In genomic region chr4:56552273-56552672, GRCh38 we compare ENCODE assay signal across 28 cellular contexts. TPM values are rescaled to one million over a fixed set of nuclear protein-coding genes. Genes with fewer than 3 reads are reported as not detected.
"Had no signal": no experiment of that assay in that cellular context is flagged by ENCODE, and none has a peak within 500 bp of the region (broad histone marks: within the 10 kb centered on the region; RNA-seq: fewer than 3 reads in every experiment).

No MANE protein-coding gene starts in this region.

- H3K4me3 Mint-ChIP-seq: immature natural killer cell; naive B cell; natural killer cell; nephron progenitor cell; neural progenitor cell; stimulated activated naive B cell treated with anti-CD40 and anti-IgM and Interleukin-4, amounts not matched to agents 10 μg/mL and 1 μg/mL and 100 μg/mL, for 72 hours; stimulated activated naive CD8-positive, alpha-beta T cell treated with anti-CD3 and anti-CD28 coated beads, Interleukin-15, Interleukin-2, amounts not matched to agents 100 ng/mL and 50 ng/mL, for 24 hours had no signal

- ATAC-seq: left colon; left lung; lower lobe of right lung; natural killer cell; right lobe of liver; stimulated activated naive B cell treated with anti-CD40 and anti-IgM and Interleukin-4, amounts not matched to agents 10 μg/mL and 1 μg/mL and 100 μg/mL, for 72 hours had no signal

- DNase-seq: hypothalamus; immature natural killer cell; kidney; left colon; left lung; lower lobe of right lung; mammary epithelial cell; mesenchymal stem cell; naive B cell; natural killer cell; nephron progenitor cell; occipital lobe; ovary; right lobe of liver; stimulated activated CD4-positive, alpha-beta T cell treated with anti-CD3 and anti-CD28 coated beads, Interleukin-12 subunit alpha, Interleukin-12 subunit beta, amount 100 ng/mL, for 4 hours; stimulated activated CD4-positive, alpha-beta T cell treated with anti-CD3 and anti-CD28 coated beads, Interleukin-15, amount 100 ng/mL, for 24 hours; stimulated activated CD4-positive, alpha-beta T cell treated with anti-CD3 and anti-CD28 coated beads, Interleukin-2, amount 100 ng/mL, for 24 hours; stimulated activated CD4-positive, alpha-beta T cell treated with anti-CD3 and anti-CD28 coated beads, Interleukin-4, amount 100 ng/mL, for 1 hour; stimulated activated naive B cell treated with anti-CD40 and anti-IgM and Interleukin-4, amounts not matched to agents 10 μg/mL and 1 μg/mL and 100 μg/mL, for 72 hours; substantia nigra; transverse colon; upper lobe of left lung had no signal

- H3K9me3 Mint-ChIP-seq: immature natural killer cell; naive B cell; natural killer cell; stimulated activated naive B cell treated with anti-CD40 and anti-IgM and Interleukin-4, amounts not matched to agents 10 μg/mL and 1 μg/mL and 100 μg/mL, for 72 hours; stimulated activated naive CD8-positive, alpha-beta T cell treated with anti-CD3 and anti-CD28 coated beads, Interleukin-15, Interleukin-2, amounts not matched to agents 100 ng/mL and 50 ng/mL, for 24 hours had no signal

- H3K36me3 Mint-ChIP-seq: immature natural killer cell; naive B cell; natural killer cell; neural progenitor cell; stimulated activated naive B cell treated with anti-CD40 and anti-IgM and Interleukin-4, amounts not matched to agents 10 μg/mL and 1 μg/mL and 100 μg/mL, for 72 hours had no signal

- H3K27me3 Mint-ChIP-seq: naive B cell had no signal

- H3K27ac Mint-ChIP-seq: immature natural killer cell; natural killer cell; nephron progenitor cell; neural progenitor cell; progenitor cell of endocrine pancreas; stimulated activated naive B cell treated with anti-CD40 and anti-IgM and Interleukin-4, amounts not matched to agents 10 μg/mL and 1 μg/mL and 100 μg/mL, for 72 hours; stimulated activated naive CD8-positive, alpha-beta T cell treated with anti-CD3 and anti-CD28 coated beads, Interleukin-15, Interleukin-2, amounts not matched to agents 100 ng/mL and 50 ng/mL, for 24 hours had no signal

- H3K4me3 ChIP-seq: left lung, lower lobe of right lung, neural progenitor cell, ovary, right atrium auricular region, right lobe of liver, skin epidermis, transverse colon, upper lobe of left lung, vagina had no signal

- H3K4me1 Mint-ChIP-seq: immature natural killer cell; naive B cell; neural progenitor cell; stimulated activated naive B cell treated with anti-CD40 and anti-IgM and Interleukin-4, amounts not matched to agents 10 μg/mL and 1 μg/mL and 100 μg/mL, for 72 hours had no signal

RNA-seq across cellular contexts. Expression of gene ARL9, which starts 46.7 kb away (rescaled TPM):
- total RNA-seq: lower lobe of right lung, right atrium auricular region, transverse colon, vagina had no signal
